ENCODE assay signal across 11 cellular contexts in genomic region chr2:217948897-217949296, GRCh38.
"Had no signal": no experiment of that assay in that cellular context is flagged by ENCODE, and none has a peak within 500 bp of the region (broad histone marks: within the 10 kb centered on the region; RNA-seq: fewer than 3 reads in every experiment).

No MANE protein-coding gene starts in this region.

- DNase-seq: activated B cell treated with CpG ODN at 0.5 μM for 24 hours; activated CD4-positive, alpha-beta T cell treated with anti-CD3 and anti-CD28 coated beads, Interleukin-2, amount 10 ng/mL, durations not matched to agents 7 days and 5 days; activated naive CD4-positive, alpha-beta T cell treated with anti-CD3 and anti-CD28 coated beads, Interleukin-2, amount 50 U/mL, for 16 hours; caudate nucleus; stimulated activated CD4-positive, alpha-beta T cell treated with anti-CD3 and anti-CD28 coated beads, Interleukin-2, amount 100 ng/mL, for 48 hours; SW 1271; trophoblast cell had no signal

- H3K36me3 Mint-ChIP-seq: stimulated activated memory B cell treated with anti-CD40 and anti-IgM and Interleukin-4, amounts not matched to agents 10 μg/mL and 1 μg/mL and 100 μg/mL, for 72 hours had no signal

- H3K27me3 ChIP-seq: hepatocyte had no signal

- H3K4me1 Mint-ChIP-seq: activated B cell treated with CpG ODN at 0.5 μM for 24 hours; stimulated activated memory B cell treated with anti-CD40 and anti-IgM and Interleukin-4, amounts not matched to agents 10 μg/mL and 1 μg/mL and 100 μg/mL, for 72 hours had no signal

- H3K27ac Mint-ChIP-seq: activated B cell treated with CpG ODN at 0.5 μM for 24 hours; activated CD4-positive, alpha-beta T cell treated with anti-CD3 and anti-CD28 coated beads, Interleukin-2, amount 10 ng/mL, durations not matched to agents 7 days and 5 days; activated T-helper 2 cell treated with anti-CD3 and anti-CD28 coated beads, Interferon-gamma antibody, Interleukin-2, Interleukin-4, amounts not matched to agents 10 μg/mL and 5 μg/mL and 100 μg/mL, durations not matched to agents 14 hours and 24 hours and 36 hours; stimulated activated memory B cell treated with anti-CD40 and anti-IgM and Interleukin-4, amounts not matched to agents 10 μg/mL and 1 μg/mL and 100 μg/mL, for 72 hours; T-helper 2 cell treated with Interferon-gamma antibody and Interleukin-4, amounts not matched to agents 5 μg/mL and 100 μg/mL, for 36 hours had no signal

- H3K4me3 Mint-ChIP-seq: activated B cell treated with CpG ODN at 0.5 μM for 24 hours; activated CD4-positive, alpha-beta T cell treated with anti-CD3 and anti-CD28 coated beads, Interleukin-2, amount 10 ng/mL, durations not matched to agents 7 days and 5 days; stimulated activated memory B cell treated with anti-CD40 and anti-IgM and Interleukin-4, amounts not matched to agents 10 μg/mL and 1 μg/mL and 100 μg/mL, for 72 hours; T-helper 2 cell treated with Interferon-gamma antibody and Interleukin-4, amounts not matched to agents 5 μg/mL and 100 μg/mL, for 36 hours had no signal

- H3K4me3 ChIP-seq: hepatocyte had no signal

- H3K9me3 Mint-ChIP-seq: activated B cell treated with CpG ODN at 0.5 μM for 24 hours; activated CD4-positive, alpha-beta T cell treated with anti-CD3 and anti-CD28 coated beads, Interleukin-2, amount 10 ng/mL, durations not matched to agents 7 days and 5 days; activated T-helper 2 cell treated with anti-CD3 and anti-CD28 coated beads, Interferon-gamma antibody, Interleukin-2, Interleukin-4, amounts not matched to agents 10 μg/mL and 5 μg/mL and 100 μg/mL, durations not matched to agents 14 hours and 24 hours and 36 hours; stimulated activated memory B cell treated with anti-CD40 and anti-IgM and Interleukin-4, amounts not matched to agents 10 μg/mL and 1 μg/mL and 100 μg/mL, for 72 hours; T-helper 2 cell treated with Interferon-gamma antibody and Interleukin-4, amounts not matched to agents 5 μg/mL and 100 μg/mL, for 36 hours had no signal

- H3K4me2 ChIP-seq: hepatocyte had no signal
